Comparison of ENCODE assay signal across 11 cellular contexts in the genomic region with DNA sequence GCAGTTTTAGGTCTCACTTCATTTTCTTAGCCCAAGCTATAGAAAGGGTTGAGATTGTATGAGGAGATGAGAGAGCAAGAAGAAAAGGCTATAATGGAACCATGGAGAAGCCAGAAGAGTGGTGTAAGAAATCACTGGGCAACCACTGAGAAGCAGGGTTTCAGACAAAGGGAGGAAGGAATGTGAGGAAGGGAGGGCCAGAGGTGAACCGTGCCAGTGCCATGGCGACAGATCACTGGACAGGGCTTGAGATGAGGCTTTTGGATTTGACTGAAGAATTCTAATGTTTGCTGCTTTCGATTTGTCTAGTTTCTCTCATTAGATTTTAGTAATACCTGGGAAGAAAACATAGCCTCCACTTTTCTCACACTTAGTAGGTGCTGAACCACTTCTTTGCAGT. TPM values are rescaled to one million over a fixed set of nuclear protein-coding genes. Genes with fewer than 3 reads are reported as not detected.
DNase-seq lines count a peak whose midpoint lies in the region; ATAC-seq and TF ChIP-seq lines count a peak whose summit lies in the region.
"Had no signal": no experiment of that assay in that cellular context is flagged by ENCODE, and none has a peak within 500 bp of the region (broad histone marks: within the 10 kb centered on the region; RNA-seq: fewer than 3 reads in every experiment).

No MANE protein-coding gene starts in this region.

- no peak for TF ChIP-seq CTCF in stomach (IDR thresholded peaks at IDR 0.05)

- peaks cover 83% of the 10 kb centered on the region for H3K4me1 Mint-ChIP-seq in activated naive CD4-positive, alpha-beta T cell treated with anti-CD3 and anti-CD28 coated beads for 36 hours (ENCODE audit: low read depth)

- H3K4me3 Mint-ChIP-seq in activated naive CD4-positive, alpha-beta T cell treated with anti-CD3 and anti-CD28 coated beads for 36 hours, result peak overlapping the region; percentile 11

- TF ChIP-seq POLR2A in stomach (IDR thresholded peaks at IDR 0.05), result no peak

- TF ChIP-seq EP300 in stomach (IDR thresholded peaks at IDR 0.05), result no peak

- peaks cover 0 to 39% (median 7%) of the 10 kb centered on the region in 4 donors for H3K4me1 ChIP-seq in stomach

- H3K36me3 Mint-ChIP-seq in activated naive CD4-positive, alpha-beta T cell treated with anti-CD3 and anti-CD28 coated beads for 36 hours (ENCODE audit: low read depth), result peaks cover 20% of the 10 kb centered on the region
- peaks cover 14 to 22% of the 10 kb centered on the region in 2 donors for H3K36me3 Mint-ChIP-seq in activated naive CD4-positive, alpha-beta T cell treated with anti-CD3 and anti-CD28 coated beads, Interleukin-2, amount 50 U/mL, for 72 hours

- peak overlapping the region in 4 of 5 donors; percentile 24 to 61 (median 57) for H3K27ac ChIP-seq in stomach
- H3K27ac ChIP-seq: C4-2B had no signal

- CTCF ChIA-PET in activated naive CD4-positive, alpha-beta T cell treated with anti-CD3 and anti-CD28 coated beads for 36 hours (lab: Charles Lee), result interaction anchor here (1.6 to 2.0 kb wide), 2 partner anchors 17 to 123 kb away, joined by 3 to 7 read pairs; no protein-coding TSS in a partner anchor

- peak overlapping the region; percentile 60 for H3K27ac Mint-ChIP-seq in activated naive CD4-positive, alpha-beta T cell treated with anti-CD3 and anti-CD28 coated beads for 36 hours
- H3K27ac Mint-ChIP-seq in activated naive CD4-positive, alpha-beta T cell treated with anti-CD3 and anti-CD28 coated beads, Interleukin-2, amount 50 U/mL, for 72 hours, result peak overlapping the region; percentile 66 to 94

- peaks cover 0 to 15% (median 7%) of the 10 kb centered on the region in 4 donors for H3K36me3 ChIP-seq in stomach

- no peaks in the 10 kb centered on the region for H3K27me3 ChIP-seq in stomach

- H3K9me3 Mint-ChIP-seq in activated naive CD4-positive, alpha-beta T cell treated with anti-CD3 and anti-CD28 coated beads for 36 hours, result no peaks in the 10 kb centered on the region
- no peaks in the 10 kb centered on the region for H3K9me3 Mint-ChIP-seq in activated naive CD4-positive, alpha-beta T cell treated with anti-CD3 and anti-CD28 coated beads, Interleukin-2, amount 50 U/mL, for 72 hours

- H3K4me3 ChIP-seq in stomach, result no peak overlapping the region

- no peaks in the 10 kb centered on the region for H3K27me3 Mint-ChIP-seq in activated naive CD4-positive, alpha-beta T cell treated with anti-CD3 and anti-CD28 coated beads for 36 hours (ENCODE audit: low read depth)

- DNase-seq in activated naive CD4-positive, alpha-beta T cell treated with anti-CD3 and anti-CD28 coated beads for 36 hours, result peak; percentile 51
- DNase-seq in activated naive CD4-positive, alpha-beta T cell treated with Interleukin-2 at 50 U/mL for 16 hours, result no peak
- DNase-seq in activated naive CD4-positive, alpha-beta T cell treated with anti-CD3 and anti-CD28 coated beads, Interleukin-2, amount 50 U/mL, for 72 hours (ENCODE audit: low spot score in 2 of 2), result no peak
- DNase-seq in kidney tubule cell (ENCODE audit: low spot score) (peak; percentile 57), stomach (no peak), SHP77 treated with DMSO at 0.1 percent for 48 hours (lab: John Stamatoyannopoulos, UW) (no peak), HUDEP-2 (lab: John Stamatoyannopoulos, UW; ENCODE audit: unreplicated experiment in 76 of 76) (no peak)
- DNase-seq: left cardiac atrium had no signal

- 63 to 85% (median 76%) methylated on average over 3 of the region's 3 CpGs for WGBS in stomach, 5 donors

- intact Hi-C loops in activated naive CD4-positive, alpha-beta T cell treated with anti-CD3 and anti-CD28 coated beads for 36 hours (cut with micrococcal nuclease), result loop anchor here (5.0 kb wide), 1 partner anchor 184 kb away; no protein-coding TSS in a partner anchor
- intact Hi-C loops in stomach (cut with DNase I; ENCODE audit: low total_unique reads), result no loop called here

- ATAC-seq in activated naive CD4-positive, alpha-beta T cell treated with anti-CD3 and anti-CD28 coated beads, Interleukin-2, amount 50 U/mL, for 72 hours, result no peak
- no peak for ATAC-seq in HG03460 (IDR thresholded peaks at IDR 0.05; ENCODE audit: unreplicated experiment)

- H3K9me3 ChIP-seq in stomach, result no peaks in the 10 kb centered on the region

RNA-seq across cellular contexts. Expression of gene GPR183, which starts 6.3 kb away (rescaled TPM):
- 10 to 100 TPM; 37.4 to 38.8 TPM for total RNA-seq in activated naive CD4-positive, alpha-beta T cell treated with anti-CD3 and anti-CD28 coated beads for 36 hours
- 10 to 100 TPM; 55.0 to 55.4 TPM for total RNA-seq in activated naive CD4-positive, alpha-beta T cell treated with anti-CD3 and anti-CD28 coated beads, Interleukin-2, amount 50 U/mL, for 72 hours
- 10 to 100 TPM in 4 of 5 donors, under 1 TPM in 1; 0.58 to 24.4 (median 16.4) TPM for total RNA-seq in stomach
- 1 to 10 TPM; 3.0 to 5.8 (median 4.5) TPM for polyA plus RNA-seq in stomach

RNA-seq across cellular contexts. Expression of gene GPR18, which starts 55.3 kb away (rescaled TPM):
- 1 to 10 TPM; 2.4 TPM for total RNA-seq in activated naive CD4-positive, alpha-beta T cell treated with anti-CD3 and anti-CD28 coated beads for 36 hours
- 1 to 10 TPM; 2.0 to 8.4 TPM for total RNA-seq in activated naive CD4-positive, alpha-beta T cell treated with anti-CD3 and anti-CD28 coated beads, Interleukin-2, amount 50 U/mL, for 72 hours
- not detected for total RNA-seq in stomach
- under 1 TPM in 2 of 3 donors, not detected in 1; 0.68 to 0.76 TPM for polyA plus RNA-seq in stomach
- total RNA-seq: left cardiac atrium, NCI-H460 had no signal

Comparison
In these comparisons a context has a peak if more than half of its experiments do, and no peak if none do; other contexts are left out.
1. DNase-seq: peak in activated naive CD4-positive, alpha-beta T cell treated with anti-CD3 and anti-CD28 coated beads for 36 hours (single experiment) and kidney tubule cell (single experiment); none in activated naive CD4-positive, alpha-beta T cell treated with Interleukin-2 at 50 U/mL for 16 hours (single experiment), activated naive CD4-positive, alpha-beta T cell treated with anti-CD3 and anti-CD28 coated beads, Interleukin-2, amount 50 U/mL, for 72 hours (0 of 2), stomach (single experiment), SHP77 treated with DMSO at 0.1 percent for 48 hours (single experiment) and HUDEP-2 (0 of 76).